Comparison of ENCODE assay signal across 18 cellular contexts in genomic region chr4:63619771-63620170, GRCh38.
DNase-seq lines count a peak whose midpoint lies in the region; ATAC-seq, FAIRE-seq and TF ChIP-seq lines count a peak whose summit lies in the region.
"Had no signal": no experiment of that assay in that cellular context is flagged by ENCODE, and none has a peak within 500 bp of the region (broad histone marks: within the 10 kb centered on the region; RNA-seq: fewer than 3 reads in every experiment).

No MANE protein-coding gene starts in this region.

- no peaks in the 10 kb centered on the region for H3K27me3 Mint-ChIP-seq in activated T-cell treated with anti-CD3 and anti-CD28 coated beads, Interleukin-2, amount 50 U/mL, for 72 hours (ENCODE audit: low read depth)
- H3K27me3 Mint-ChIP-seq: CD4-positive, CD25-positive, alpha-beta regulatory T cell had no signal

- in situ Hi-C loops in G401 (cut with HindIII; ENCODE audit: low sequenced_read_pairs), result no loop called here

- no peak for FAIRE-seq in keratinocyte (lab: Jason Lieb, UNC)
- FAIRE-seq: GM19239 had no signal

- no peaks in the 10 kb centered on the region for H3K36me3 ChIP-seq in SU-DHL-6 (ENCODE audit: low read length)
- no peaks in the 10 kb centered on the region for H3K36me3 ChIP-seq in keratinocyte (ENCODE audit: control insufficient read depth in 2 of 2, extremely low read depth in 1 of 2, insufficient read depth in 2 of 2, low read length in 2 of 2)
- H3K36me3 ChIP-seq: BLaER1 had no signal

- TF ChIP-seq CTCF in SU-DHL-6 (IDR thresholded peaks at IDR 0.05; ENCODE audit: insufficient read depth, low read length, poor library complexity, severe bottlenecking) (no peak), keratinocyte (optimal IDR thresholded peaks at IDR 0.05 in 1 of 3, IDR thresholded peaks at IDR 0.05 in 1 of 3, conservative IDR thresholded peaks at IDR 0.05 in 1 of 3; ENCODE audit: extremely low read depth in 1 of 3, insufficient read depth in 2 of 3, low read length in 3 of 3) (no peak)

- H3K27ac ChIP-seq in SU-DHL-6 (ENCODE audit: low read depth, low read length) (no peak overlapping the region), keratinocyte (ENCODE audit: control insufficient read depth, insufficient read depth, low read length) (no peak overlapping the region)
- H3K27ac ChIP-seq: BLaER1 had no signal

- H3K79me2 ChIP-seq in SU-DHL-6 (ENCODE audit: insufficient read depth, low read length) (no peaks in the 10 kb centered on the region), keratinocyte (ENCODE audit: control insufficient read depth, insufficient read depth, low read length) (no peaks in the 10 kb centered on the region)

- H3K4me1 ChIP-seq in keratinocyte (ENCODE audit: control insufficient read depth, extremely low read depth, insufficient read depth, low read length), result peaks cover 5% of the 10 kb centered on the region
- H3K4me1 ChIP-seq: BLaER1 had no signal

- no peaks in the 10 kb centered on the region for H3F3A ChIP-seq in SU-DHL-6 (ENCODE audit: insufficient read depth)

- H3K9ac ChIP-seq in SU-DHL-6 (ENCODE audit: low read length) (no peak overlapping the region), keratinocyte (ENCODE audit: control insufficient read depth, extremely low read depth, insufficient read depth, low read length) (no peak overlapping the region)
- H3K9ac ChIP-seq: BLaER1, SK-N-SH had no signal

- no peak overlapping the region for H3K4me3 Mint-ChIP-seq in activated T-cell treated with anti-CD3 and anti-CD28 coated beads, Interleukin-2, amount 50 U/mL, for 72 hours
- H3K4me3 Mint-ChIP-seq: CD4-positive, CD25-positive, alpha-beta regulatory T cell had no signal

- H3K9me1 ChIP-seq in keratinocyte (ENCODE audit: control insufficient read depth, extremely low read depth, insufficient read depth, low read length), result no peaks in the 10 kb centered on the region

- H3K9me2 ChIP-seq in SU-DHL-6 (replicated peaks; ENCODE audit: insufficient read depth, low read length), result no peaks in the 10 kb centered on the region
- H3K9me2 ChIP-seq: SK-N-SH had no signal

- no peaks in the 10 kb centered on the region for H3K27me3 ChIP-seq in SU-DHL-6 (ENCODE audit: low read length)
- H3K27me3 ChIP-seq in keratinocyte (ENCODE audit: control insufficient read depth, extremely low read depth, insufficient read depth, low read length), result no peaks in the 10 kb centered on the region
- H3K27me3 ChIP-seq: BLaER1 had no signal

- H3K9me3 Mint-ChIP-seq in activated T-cell treated with anti-CD3 and anti-CD28 coated beads, Interleukin-2, amount 50 U/mL, for 72 hours, result peaks cover 4 to 6% of the 10 kb centered on the region in 2 donors

- DNase-seq in NCI-H1092 treated with DMSO at 0.1 percent for 48 hours (lab: John Stamatoyannopoulos, UW), result peak; percentile 80
- DNase-seq in NCI-H1092 (lab: John Stamatoyannopoulos, UW), result no peak
- DNase-seq in G401 (ENCODE audit: low spot score), result peak; percentile 71
- no peak for DNase-seq in keratinocyte (ENCODE audit: low read depth, low spot score)
- DNase-seq in NCI-H2029 (lab: John Stamatoyannopoulos, UW), result no peak
- no peak for DNase-seq in activated T-cell treated with anti-CD3 and anti-CD28 coated beads, Interleukin-2, amount 50 U/mL, for 72 hours
- DNase-seq: CD4-positive, CD25-positive, alpha-beta regulatory T cell; DMS79; EL; NCI-H1436 treated with DMSO at 0.1 percent for 48 hours; NCI-H510A; T-helper 2 cell had no signal

- no peaks in the 10 kb centered on the region for H3K36me3 Mint-ChIP-seq in activated T-cell treated with anti-CD3 and anti-CD28 coated beads, Interleukin-2, amount 50 U/mL, for 72 hours (ENCODE audit: insufficient read depth in 2 of 2)
- H3K36me3 Mint-ChIP-seq: CD4-positive, CD25-positive, alpha-beta regulatory T cell had no signal

- H3K4me2 ChIP-seq in SU-DHL-6 (ENCODE audit: low read depth, low read length, poor library complexity, severe bottlenecking) (no peak overlapping the region), keratinocyte (ENCODE audit: control insufficient read depth, extremely low read depth, insufficient read depth, low read depth, low read length) (no peak overlapping the region)
- H3K4me2 ChIP-seq: BLaER1, SK-N-SH had no signal

- ATAC-seq in activated T-cell treated with anti-CD3 and anti-CD28 coated beads, Interleukin-2, amount 50 U/mL, for 72 hours (replicated peaks in 1 of 2), result no peak
- ATAC-seq in HG02642 (IDR thresholded peaks at IDR 0.05; ENCODE audit: poor library complexity, unreplicated experiment), result no peak
- ATAC-seq: HCT116 had no signal

- no peaks in the 10 kb centered on the region for H3K9me3 ChIP-seq in SU-DHL-6 (ENCODE audit: insufficient read depth, low read length)
- H3K9me3 ChIP-seq in keratinocyte (ENCODE audit: control insufficient read depth, low read depth, low read length), result no peaks in the 10 kb centered on the region
- H3K9me3 ChIP-seq: BLaER1, SK-N-SH had no signal

- H4K20me1 ChIP-seq in SU-DHL-6 (ENCODE audit: low read depth, low read length), result no peaks in the 10 kb centered on the region
- H4K20me1 ChIP-seq in keratinocyte (ENCODE audit: control insufficient read depth, extremely low read depth, insufficient read depth, low read length), result no peaks in the 10 kb centered on the region
- H4K20me1 ChIP-seq: BLaER1 had no signal

- dilution Hi-C loops in keratinocyte (cut with MboI; ENCODE audit: extremely low pct_ligation_motif_present, low sequenced_read_pairs), result no loop called here

- no peaks in the 10 kb centered on the region for H3K4me1 Mint-ChIP-seq in activated T-cell treated with anti-CD3 and anti-CD28 coated beads, Interleukin-2, amount 50 U/mL, for 72 hours (ENCODE audit: low read depth)
- H3K4me1 Mint-ChIP-seq: CD4-positive, CD25-positive, alpha-beta regulatory T cell had no signal

- H2AFZ ChIP-seq in SU-DHL-6 (ENCODE audit: low read depth, low read length, severe bottlenecking) (peak overlapping the region; percentile 20), keratinocyte (ENCODE audit: control insufficient read depth, low read length) (peak overlapping the region; percentile 30)

- H3K4me3 ChIP-seq in SU-DHL-6 (ENCODE audit: insufficient read depth, low read length, poor library complexity, severe bottlenecking) (no peak overlapping the region), keratinocyte (ENCODE audit: control insufficient read depth in 2 of 3, extremely low read depth in 1 of 3, insufficient read depth in 2 of 3, low read depth in 1 of 3, low read length in 3 of 3) (no peak overlapping the region)
- H3K4me3 ChIP-seq: BLaER1 had no signal

- H3K27ac Mint-ChIP-seq in activated T-cell treated with anti-CD3 and anti-CD28 coated beads, Interleukin-2, amount 50 U/mL, for 72 hours, result no peak overlapping the region
- H3K27ac Mint-ChIP-seq: CD4-positive, CD25-positive, alpha-beta regulatory T cell had no signal

Comparison
In these comparisons a context has a peak if more than half of its experiments do, and no peak if none do; other contexts are left out.
1. DNase-seq: peak in NCI-H1092 treated with DMSO at 0.1 percent for 48 hours (single experiment) and G401 (single experiment); none in NCI-H1092 (single experiment), keratinocyte (single experiment), NCI-H2029 (single experiment) and activated T-cell treated with anti-CD3 and anti-CD28 coated beads, Interleukin-2, amount 50 U/mL, for 72 hours (0 of 2).